In the genomic region with DNA sequence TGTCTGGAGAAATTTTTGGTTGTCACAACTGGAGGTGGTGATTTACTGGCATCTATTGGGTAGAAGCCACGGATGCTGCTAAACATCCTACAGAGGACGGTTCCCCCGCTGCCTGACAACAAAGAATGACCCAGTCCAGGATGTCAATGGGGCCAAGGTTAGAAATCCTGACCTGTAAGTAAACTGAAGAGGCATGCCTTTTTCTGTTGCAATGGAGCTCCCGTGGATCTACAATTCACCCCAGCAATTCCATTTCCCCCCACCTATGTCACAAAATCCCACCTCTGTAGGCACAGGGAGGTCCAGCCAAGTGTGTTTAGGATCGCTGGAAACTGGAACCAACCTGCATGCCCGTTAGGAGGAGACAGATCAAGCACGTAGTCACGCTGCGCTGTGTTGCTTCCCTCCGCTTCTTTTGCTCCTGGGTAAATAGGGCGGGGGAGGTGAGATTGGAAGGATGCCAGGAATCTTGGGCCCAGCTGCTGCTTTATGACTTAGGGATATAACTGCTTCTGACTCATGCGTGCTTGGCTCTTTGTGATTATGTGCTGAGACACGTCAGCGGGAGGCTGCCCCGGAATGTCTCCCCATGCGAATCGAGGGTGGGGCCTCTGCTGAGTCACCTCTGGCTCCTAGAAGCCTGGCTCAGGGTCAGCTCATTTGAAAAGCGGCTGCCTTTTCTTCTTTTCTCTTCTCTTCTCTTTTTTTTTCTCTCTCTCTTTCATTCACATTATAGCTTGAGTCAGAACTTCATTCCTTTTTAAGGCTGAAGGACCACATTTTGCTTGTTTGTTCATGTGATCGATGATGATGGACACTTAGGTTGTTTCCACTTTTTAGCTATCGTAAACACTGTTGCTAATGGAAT, we compare ENCODE assay signal across 8 cellular contexts. TPM values are rescaled to one million over a fixed set of nuclear protein-coding genes. Genes with fewer than 3 reads are reported as not detected.
DNase-seq lines count a peak whose midpoint lies in the region; FAIRE-seq and TF ChIP-seq lines count a peak whose summit lies in the region.

No MANE protein-coding gene starts in this region.

- H3K14ac ChIP-seq in neuronal stem cell (ENCODE audit: low read length) = no peak overlapping the region

- no peak overlapping the region for H2BK5ac ChIP-seq in neuronal stem cell (ENCODE audit: low read length)

- peak overlapping the region; percentile 23; the same call in 1 of the 2 replicates for H3K4me3 ChIP-seq in MM.1S (ENCODE audit: low read length)
- H3K4me3 ChIP-seq in neuronal stem cell (ENCODE audit: low read length in 2 of 2) = peak overlapping the region; percentile 19 to 42

- no peak overlapping the region for H4K91ac ChIP-seq in neuronal stem cell (ENCODE audit: low read depth, low read length, poor library complexity)

- no peak overlapping the region for H2BK15ac ChIP-seq in neuronal stem cell (ENCODE audit: low read length)

- DNase-seq in DMS79 treated with DMSO at 0.1 percent for 48 hours (lab: John Stamatoyannopoulos, UW) = peak; percentile 99
- peak; percentile 96 for DNase-seq in GOT3 (lab: John Stamatoyannopoulos, UW)
- DNase-seq in MM.1S = peak; percentile 28
- peak; percentile 90 for DNase-seq in SIG-M5 (lab: John Stamatoyannopoulos, UW)
- DNase-seq in activated naive CD4-positive, alpha-beta T cell treated with Interleukin-2 at 50 U/mL for 16 hours = peak; percentile 86
- DNase-seq in frontal cortex (ENCODE audit: low spot score in 2 of 2) = peak; percentile 65 to 93
- DNase-seq in neuronal stem cell (ENCODE audit: low spot score) = peak; percentile 75
- DNase-seq in stromal cell of bone marrow (ENCODE audit: low read depth) = peak; percentile 100

- no peak overlapping the region for H3K23ac ChIP-seq in neuronal stem cell (ENCODE audit: low read depth, low read length, poor library complexity)

- no peak for FAIRE-seq in frontal cortex (lab: Jason Lieb, UNC)

- no peak overlapping the region for H2BK12ac ChIP-seq in neuronal stem cell (ENCODE audit: low read length)

- H3K4me2 ChIP-seq in MM.1S (ENCODE audit: low read depth, low read length) = peak overlapping the region; percentile 67
- H3K4me2 ChIP-seq in neuronal stem cell (ENCODE audit: insufficient read depth, low read length, poor library complexity, severe bottlenecking) = peak overlapping the region; percentile 61

- H2AK5ac ChIP-seq in neuronal stem cell (ENCODE audit: low read depth, low read length) = no peak overlapping the region

- H3K27me3 ChIP-seq in MM.1S (replicated peaks; ENCODE audit: insufficient read depth, low read length) (no peaks in the 10 kb centered on the region), neuronal stem cell (ENCODE audit: control insufficient read depth in 3 of 3, insufficient read depth in 3 of 3, low read depth in 1 of 3, low read length in 3 of 3) (no peaks in the 10 kb centered on the region)

- peak overlapping the region; percentile 20 for H3K18ac ChIP-seq in neuronal stem cell (ENCODE audit: low read length)

- H3K9me3 ChIP-seq in MM.1S (replicated peaks; ENCODE audit: insufficient read depth, low read length) = no peaks in the 10 kb centered on the region
- H3K9me3 ChIP-seq in neuronal stem cell (replicated peaks in 1 of 2; ENCODE audit: control insufficient read depth in 2 of 2, insufficient read depth in 1 of 2, low read depth in 1 of 2, low read length in 2 of 2) = peaks cover 0 to 2% of the 10 kb centered on the region in 2 donors

- H3K4me1 ChIP-seq in MM.1S (ENCODE audit: low read length) = no peaks in the 10 kb centered on the region
- peaks cover 8 to 11% of the 10 kb centered on the region in 2 donors for H3K4me1 ChIP-seq in neuronal stem cell (ENCODE audit: control insufficient read depth in 2 of 2, insufficient read depth in 1 of 2, low read depth in 1 of 2, low read length in 2 of 2)

- no peaks in the 10 kb centered on the region for H4K20me1 ChIP-seq in MM.1S (ENCODE audit: insufficient read depth, low read length)

- no peak overlapping the region for H4K8ac ChIP-seq in neuronal stem cell (ENCODE audit: low read depth, low read length)

- H3F3A ChIP-seq in MM.1S (ENCODE audit: insufficient read depth, low read length) = no peaks in the 10 kb centered on the region

- no peak overlapping the region for H3K4ac ChIP-seq in neuronal stem cell (ENCODE audit: low read length)

- H3K27ac ChIP-seq in MM.1S (ENCODE audit: low read length) (no peak overlapping the region), neuronal stem cell (replicated peaks; ENCODE audit: low read length) (peak overlapping the region; percentile 79)

- H3K36me3 ChIP-seq in MM.1S (replicated peaks; ENCODE audit: insufficient read depth, low read length) (no peaks in the 10 kb centered on the region), neuronal stem cell (replicated peaks in 1 of 2; ENCODE audit: control insufficient read depth in 2 of 2, insufficient read depth in 2 of 2, low read length in 2 of 2) (no peaks in the 10 kb centered on the region)

- H3K9ac ChIP-seq in MM.1S (ENCODE audit: low read length) (no peak overlapping the region; the same call in 1 of the 2 replicates), neuronal stem cell (ENCODE audit: low read depth, low read length, poor library complexity) (no peak overlapping the region)

- no peak for TF ChIP-seq CTCF in MM.1S (IDR thresholded peaks at IDR 0.05; ENCODE audit: low read length)

- no peaks in the 10 kb centered on the region for H3K79me1 ChIP-seq in neuronal stem cell (ENCODE audit: low read depth, low read length)

- no CpG with 5 or more reads among the region's 20 CpGs for WGBS in neuronal stem cell (ENCODE audit: extremely low coverage in 2 of 2, insufficient read length in 2 of 2, insufficient replicate concordance in 1 of 2), 2 donors

- H3K79me2 ChIP-seq in MM.1S (ENCODE audit: low read length) = no peaks in the 10 kb centered on the region

- no peaks in the 10 kb centered on the region for H3K9me2 ChIP-seq in MM.1S (replicated peaks; ENCODE audit: insufficient read depth, low read length)

- H2BK120ac ChIP-seq in neuronal stem cell (ENCODE audit: low read depth, low read length) = no peak overlapping the region

- H2AFZ ChIP-seq in MM.1S (ENCODE audit: low read length) = peak overlapping the region; percentile 61; the same call in 1 of the 2 replicates
- H2AFZ ChIP-seq in neuronal stem cell (ENCODE audit: low read length) = peak overlapping the region; percentile 79

RNA-seq across cellular contexts. Expression of gene PEDS1, which starts 12.4 kb away (rescaled TPM):
- 9.4 TPM for total RNA-seq in frontal cortex
- 29.7 TPM for polyA plus RNA-seq in neuronal stem cell (2013, experiment 1 of 2)
- polyA plus RNA-seq in neuronal stem cell (2013, experiment 2 of 2) = 29.3 TPM

RNA-seq across cellular contexts. Expression of gene CEBPB, which starts 24.7 kb away (rescaled TPM):
- 1.6 TPM for total RNA-seq in frontal cortex
- 3.2 TPM for polyA plus RNA-seq in neuronal stem cell (2013, experiment 1 of 2)
- 3.2 TPM for polyA plus RNA-seq in neuronal stem cell (2013, experiment 2 of 2)

RNA-seq across cellular contexts. Expression of gene UBE2V1, which starts 53.0 kb away (rescaled TPM):
- total RNA-seq in frontal cortex = 20.0 TPM
- polyA plus RNA-seq in neuronal stem cell (2013, experiment 1 of 2) = 261 TPM
- 262 TPM for polyA plus RNA-seq in neuronal stem cell (2013, experiment 2 of 2)

Comparison
In these comparisons a context has a peak if more than half of its experiments do, and no peak if none do; other contexts are left out.
1. DNase-seq: peak in every context shown above with its lines; median percentile 100 in stromal cell of bone marrow; 99 in DMS79 treated with DMSO at 0.1 percent for 48 hours; 96 in GOT3; 90 in SIG-M5; 86 in activated naive CD4-positive, alpha-beta T cell treated with Interleukin-2 at 50 U/mL for 16 hours; 79 in frontal cortex; 75 in neuronal stem cell; 28 in MM.1S.